In genomic region chr9:124774131-124774978, GRCh38 we compare ENCODE assay signal across 8 cellular contexts. TPM values are rescaled to one million over a fixed set of nuclear protein-coding genes. Genes with fewer than 3 reads are reported as not detected.
DNase-seq lines count a peak whose midpoint lies in the region; ATAC-seq and TF ChIP-seq lines count a peak whose summit lies in the region.

No MANE protein-coding gene starts in this region.

- H3K4me3 ChIP-seq in HFF-Myc (replicated peaks; ENCODE audit: low read depth, low read length) (no peak overlapping the region), lower leg skin (ENCODE audit: low read depth, poor library complexity, severe bottlenecking) (no peak overlapping the region)

- TF ChIP-seq CTCF in HFF-Myc (IDR thresholded peaks at IDR 0.05; ENCODE audit: low read depth, low read length, missing control alignments) (peak; percentile 79), lower leg skin (IDR thresholded peaks at IDR 0.05) (no peak)

- 37% methylated on average over 15 of the region's 15 CpGs for WGBS in lower leg skin, 2 donors

- CTCF ChIA-PET in activated CD4-positive, alpha-beta T cell treated with anti-CD3 and anti-CD28 coated beads for 36 hours (lab: Charles Lee) = interaction anchor here (0.5 to 12.5 kb wide), 19 partner anchors 9 to 468 kb away, joined by 3 to 260 read pairs (median 4); partner anchors contain the start of genes ARPC5L, RPL35, SCAI and WDR38

- no peak overlapping the region for H3K4me3 Mint-ChIP-seq in activated CD4-positive, alpha-beta T cell treated with anti-CD3 and anti-CD28 coated beads for 36 hours

- H3K4me1 Mint-ChIP-seq in activated CD4-positive, alpha-beta T cell treated with anti-CD3 and anti-CD28 coated beads for 36 hours = peaks cover 29% of the 10 kb centered on the region

- intact Hi-C loops in activated CD4-positive, alpha-beta T cell treated with anti-CD3 and anti-CD28 coated beads for 36 hours (cut with DNase I, micrococcal nuclease) = loop anchor here (1.0 to 5.0 kb wide), 5 partner anchors 79 to 600 kb away; partner anchors contain the start of genes WDR38 (in 2 of the 2), HSPA5 (in 1 of the 2) and SCAI (in 1 of the 2)
- intact Hi-C loops in lower leg skin (cut with DNase I; ENCODE audit: low total_unique reads) = loop anchor here (10.0 kb wide), 1 partner anchor 600 kb away; no protein-coding TSS in a partner anchor

- DNase-seq in CMK (ENCODE audit: low read depth) (peak; percentile 54), HFF-Myc (ENCODE audit: extremely low read depth, low read depth) (peak; percentile 70), NCI-H446 treated with DMSO at 0.1 percent for 48 hours (lab: John Stamatoyannopoulos, UW) (peak; percentile 24), cerebellum (ENCODE audit: low spot score) (peak; percentile 78), lower leg skin (ENCODE audit: low spot score in 2 of 2) (peak; percentile 76 to 96)
- peak; percentile 92 for DNase-seq in activated CD4-positive, alpha-beta T cell treated with anti-CD3 and anti-CD28 coated beads for 36 hours
- peak; percentile 45 to 82 (median 68) for DNase-seq in stimulated activated CD4-positive, alpha-beta T cell treated with anti-CD3 and anti-CD28 coated beads, TNF-alpha, amount 100 ng/mL, for 1 hour (ENCODE audit: low read depth in 3 of 3, low spot score in 1 of 3)

- no peaks in the 10 kb centered on the region for H3K36me3 Mint-ChIP-seq in activated CD4-positive, alpha-beta T cell treated with anti-CD3 and anti-CD28 coated beads for 36 hours (ENCODE audit: low read depth)

- no peak for TF ChIP-seq POLR2A in lower leg skin (IDR thresholded peaks at IDR 0.05)

- ATAC-seq in activated CD4-positive, alpha-beta T cell treated with anti-CD3 and anti-CD28 coated beads for 36 hours = peak; percentile 50
- no peak for ATAC-seq in HG03571 (IDR thresholded peaks at IDR 0.05; ENCODE audit: unreplicated experiment)

- POLR2A ChIA-PET in activated CD4-positive, alpha-beta T cell treated with anti-CD3 and anti-CD28 coated beads for 36 hours (lab: Charles Lee) = interaction anchor here (0.7 kb wide), 2 partner anchors 82 to 246 kb away, joined by 3 to 5 read pairs; no protein-coding TSS in a partner anchor

- H3K9me3 Mint-ChIP-seq in activated CD4-positive, alpha-beta T cell treated with anti-CD3 and anti-CD28 coated beads for 36 hours (ENCODE audit: low read depth) = no peaks in the 10 kb centered on the region

- H3K27me3 Mint-ChIP-seq in activated CD4-positive, alpha-beta T cell treated with anti-CD3 and anti-CD28 coated beads for 36 hours = peaks cover 48% of the 10 kb centered on the region

- no peak overlapping the region for H3K27ac Mint-ChIP-seq in activated CD4-positive, alpha-beta T cell treated with anti-CD3 and anti-CD28 coated beads for 36 hours

RNA-seq across cellular contexts. Expression of gene OLFML2A, which starts 2.6 kb away (rescaled TPM):
- total RNA-seq in activated CD4-positive, alpha-beta T cell treated with anti-CD3 and anti-CD28 coated beads for 36 hours = under 1 TPM in 1 of 2 experiments, not detected in 1; 0.05 TPM
- total RNA-seq in cerebellum (5.4 TPM), lower leg skin (10 to 100 TPM; 13.7 to 33.1 (median 25.7) TPM)

RNA-seq across cellular contexts. Expression of gene NR6A1, which starts 3.2 kb away (rescaled TPM):
- total RNA-seq in activated CD4-positive, alpha-beta T cell treated with anti-CD3 and anti-CD28 coated beads for 36 hours = 1 to 10 TPM in 1 of 2 experiments, under 1 TPM in 1; 0.82 to 1.1 TPM
- total RNA-seq in cerebellum (2.9 TPM), lower leg skin (1 to 10 TPM; 3.0 to 4.9 (median 3.8) TPM)

Comparison
In these comparisons a context has a peak if more than half of its experiments do, and no peak if none do; other contexts are left out.
1. DNase-seq: peak in every context shown above with its lines; median percentile 92 in activated CD4-positive, alpha-beta T cell treated with anti-CD3 and anti-CD28 coated beads for 36 hours; 86 in lower leg skin; 78 in cerebellum; 70 in HFF-Myc; 68 in stimulated activated CD4-positive, alpha-beta T cell treated with anti-CD3 and anti-CD28 coated beads, TNF-alpha, amount 100 ng/mL, for 1 hour; 54 in CMK; 24 in NCI-H446 treated with DMSO at 0.1 percent for 48 hours.